In genomic region chrX:137855490-137855889, GRCh38 we compare ENCODE assay signal across 11 cellular contexts.
"Had no signal": no experiment of that assay in that cellular context is flagged by ENCODE, and none has a peak within 500 bp of the region (broad histone marks: within the 10 kb centered on the region; RNA-seq: fewer than 3 reads in every experiment).

No MANE protein-coding gene starts in this region.

- H2AFZ ChIP-seq: GM23248, GM23338 had no signal

- H3K4me3 ChIP-seq: GM23248, GM23338, HAP-1 had no signal

- H3K36me3 ChIP-seq: HAP-1 had no signal

- H3K27ac Mint-ChIP-seq: GM23338, H9, HFFc6 had no signal

- H3K4me3 Mint-ChIP-seq: GM23338, H9, HFFc6 had no signal

- H3K4me2 ChIP-seq: GM23338 had no signal

- DNase-seq: GM23248, GOT3, H7, H9, HCEC 1CT, HFFc6 had no signal

- H3K9me3 ChIP-seq: HAP-1 had no signal

- ATAC-seq: GM23338, HCT116 had no signal

- H3K9me3 Mint-ChIP-seq: GM23338 had no signal

- H3K27ac ChIP-seq: GM23248 had no signal

- H3K9ac ChIP-seq: GM23248 had no signal

- FAIRE-seq: H1, H54 had no signal
